Comparison of ENCODE assay signal across 8 cellular contexts in genomic region chr3:58021072-58021959, GRCh38. TPM values are rescaled to one million over a fixed set of nuclear protein-coding genes. Genes with fewer than 3 reads are reported as not detected.
DNase-seq lines count a peak whose midpoint lies in the region; ATAC-seq and TF ChIP-seq lines count a peak whose summit lies in the region.

No MANE protein-coding gene starts in this region.

- intact Hi-C loops in thyroid gland (cut with DNase I) (no loop called here), lower leg skin (cut with DNase I; ENCODE audit: low total_unique reads) (no loop called here)

- ATAC-seq in WTC11 (peak; percentile 86), GM21717 (IDR thresholded peaks at IDR 0.05; ENCODE audit: unreplicated experiment) (no peak)

- TF ChIP-seq POLR2A in thyroid gland (IDR thresholded peaks at IDR 0.05) (no peak), lower leg skin (IDR thresholded peaks at IDR 0.05) (no peak)

- peak overlapping the region; percentile 82 to 97 (median 93) for H3K27ac ChIP-seq in thyroid gland

- H3K4me1 ChIP-seq in thyroid gland, result peaks cover 64 to 84% of the 10 kb centered on the region in 2 donors

- H3K4me1 Mint-ChIP-seq in WTC11, result peaks cover 86% of the 10 kb centered on the region

- no peaks in the 10 kb centered on the region for H3K9me3 ChIP-seq in thyroid gland

- peak overlapping the region; percentile 42; the same call in 1 of the 2 replicates for H3K4me3 Mint-ChIP-seq in WTC11

- CTCF ChIA-PET in WTC11 (lab: Charles Lee), result interaction anchor here (1.0 to 2.7 kb wide), 11 partner anchors 11 to 156 kb away, joined by 3 to 17 read pairs (median 7); partner anchors contain the start of gene FLNB

- 72 to 75% methylated on average over 6 to 8 of the region's 8 CpGs for WGBS in thyroid gland, 2 donors
- 70 to 75% methylated on average over 8 of the region's 8 CpGs for WGBS in lower leg skin, 2 donors

- no peak overlapping the region for H3K4me3 ChIP-seq in thyroid gland (replicated peaks in 1 of 3)
- no peak overlapping the region for H3K4me3 ChIP-seq in lower leg skin (ENCODE audit: low read depth, poor library complexity, severe bottlenecking)

- H3K9me3 Mint-ChIP-seq in WTC11, result no peaks in the 10 kb centered on the region

- POLR2A ChIA-PET in WTC11 (lab: Charles Lee), result interaction anchor here (0.7 to 2.4 kb wide), 4 partner anchors 9 to 28 kb away, joined by 3 to 13 read pairs (median 4); no protein-coding TSS in a partner anchor

- H3K27me3 ChIP-seq in thyroid gland, result no peaks in the 10 kb centered on the region

- DNase-seq in NCI-H1417 (lab: John Stamatoyannopoulos, UW), result peak; percentile 50 to 78 (median 55)
- no peak for DNase-seq in NCI-H1417 treated with DMSO at 0.1 percent for 48 hours (lab: John Stamatoyannopoulos, UW)
- DNase-seq in WTC11 (ENCODE audit: low spot score), result peak; percentile 76
- DNase-seq in iPS-NIHi7 (ENCODE audit: extremely low spot score), result peak; percentile 80
- peak; percentile 50 to 67 for DNase-seq in thyroid gland
- DNase-seq in lower leg skin (ENCODE audit: low spot score in 2 of 2), result no peak
- no peak for DNase-seq in SIG-M5 (lab: John Stamatoyannopoulos, UW)

- H3K27ac Mint-ChIP-seq in WTC11, result peak overlapping the region; percentile 99

- TF ChIP-seq CTCF in WTC11 (IDR thresholded peaks at IDR 0.05) (no peak), thyroid gland (IDR thresholded peaks at IDR 0.05) (no peak), lower leg skin (IDR thresholded peaks at IDR 0.05) (no peak)

- H3K36me3 ChIP-seq in thyroid gland, result no peaks in the 10 kb centered on the region

- H3K27me3 Mint-ChIP-seq in WTC11 (ENCODE audit: low read depth), result no peaks in the 10 kb centered on the region

- H3K36me3 Mint-ChIP-seq in WTC11, result no peaks in the 10 kb centered on the region; the same call in 1 of the 2 replicates

TF ChIP-seq in WTC11, 78 proteins besides CTCF, POLR2A, EP300 and RAD21 (continues in another document):
- TF ChIP-seq NR1H2 (CRISPR knock-in tag; IDR thresholded peaks at IDR 0.05) (no peak), IRF1 (CRISPR knock-in tag; IDR thresholded peaks at IDR 0.05) (no peak), ETV6 (CRISPR knock-in tag; IDR thresholded peaks at IDR 0.05) (0 out of 2 replicates have a peak, but pooled peaks have one; percentile 45), ATF6 (CRISPR knock-in tag; IDR thresholded peaks at IDR 0.05) (no peak), RELA (CRISPR knock-in tag; IDR thresholded peaks at IDR 0.05; ENCODE audit: borderline replicate concordance) (no peak), HMGA2 (CRISPR knock-in tag; IDR thresholded peaks at IDR 0.05) (no peak), E2F1 (CRISPR knock-in tag; IDR thresholded peaks at IDR 0.05) (no peak), ZNF423 (CRISPR knock-in tag; IDR thresholded peaks at IDR 0.05) (peak; percentile 70), ZNF396 (CRISPR knock-in tag; IDR thresholded peaks at IDR 0.05; ENCODE audit: borderline replicate concordance) (peak; percentile 55; the same call in 1 of the 2 replicates), USF2 (CRISPR knock-in tag; IDR thresholded peaks at IDR 0.05) (no peak), GTF2I (CRISPR knock-in tag; conservative IDR thresholded peaks at IDR 0.05) (0 out of 2 replicates have a peak, but pooled peaks have one; percentile 19), GABPB1 (CRISPR knock-in tag; IDR thresholded peaks at IDR 0.05) (0 out of 2 replicates have a peak, but pooled peaks have one; percentile 19), HMGXB4 (CRISPR knock-in tag; IDR thresholded peaks at IDR 0.05) (no peak), ESRRA (CRISPR knock-in tag; IDR thresholded peaks at IDR 0.05; ENCODE audit: borderline replicate concordance) (no peak), ATF3 (CRISPR knock-in tag; conservative IDR thresholded peaks at IDR 0.05) (no peak), CREB1 (CRISPR knock-in tag; IDR thresholded peaks at IDR 0.05) (no peak), STAT6 (CRISPR knock-in tag; conservative IDR thresholded peaks at IDR 0.05; ENCODE audit: low read depth) (no peak), ZMAT4 (CRISPR knock-in tag; IDR thresholded peaks at IDR 0.05) (no peak), OVOL2 (CRISPR knock-in tag; IDR thresholded peaks at IDR 0.05; ENCODE audit: borderline replicate concordance) (no peak)

RNA-seq across cellular contexts. Expression of gene FLNB, which starts 13.1 kb away (rescaled TPM):
- total RNA-seq in WTC11 (2021), result 107 to 127 TPM (median 107 TPM) in 3 replicates
- total RNA-seq in thyroid gland, result 100 to 1,000 TPM; 164 to 258 (median 242) TPM
- total RNA-seq in lower leg skin, result 100 to 1,000 TPM; 108 to 155 (median 128) TPM

Comparison
In these comparisons a context has a peak if more than half of its experiments do, and no peak if none do; other contexts are left out.
1. DNase-seq: peak in NCI-H1417 (3 of 3), WTC11 (single experiment), iPS-NIHi7 (single experiment) and thyroid gland (2 of 2); none in NCI-H1417 treated with DMSO at 0.1 percent for 48 hours (single experiment), lower leg skin (0 of 2) and SIG-M5 (single experiment).